Comparison of ENCODE assay signal across 13 cellular contexts in the genomic region with DNA sequence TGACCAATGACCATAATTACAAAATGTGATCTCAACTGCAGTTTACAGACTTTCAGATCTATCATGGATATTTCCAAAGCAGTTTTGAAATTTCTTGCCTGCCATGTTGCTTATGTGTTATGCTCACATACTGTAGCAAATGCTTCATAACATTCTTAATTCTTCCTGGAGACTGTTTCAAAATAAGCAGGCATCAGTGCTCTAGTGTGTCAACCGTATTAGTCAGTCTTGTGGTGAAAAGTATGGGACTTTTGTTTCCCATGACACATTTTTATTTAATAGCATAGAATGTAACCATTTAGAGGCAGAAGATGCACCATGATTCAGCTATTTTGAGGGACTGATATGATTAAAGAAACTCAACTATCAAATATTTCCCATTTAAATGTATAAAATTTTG. TPM values are rescaled to one million over a fixed set of nuclear protein-coding genes. Genes with fewer than 3 reads are reported as not detected.
DNase-seq lines count a peak whose midpoint lies in the region; ATAC-seq, FAIRE-seq and TF ChIP-seq lines count a peak whose summit lies in the region.
"Had no signal": no experiment of that assay in that cellular context is flagged by ENCODE, and none has a peak within 500 bp of the region (broad histone marks: within the 10 kb centered on the region; RNA-seq: fewer than 3 reads in every experiment).

No MANE protein-coding gene starts in this region.

- H3K79me2 ChIP-seq in H9 (ENCODE audit: insufficient read depth, low read length) = no peaks in the 10 kb centered on the region

- H3K4me1 Mint-ChIP-seq in H9 (peaks cover 23 to 38% of the 10 kb centered on the region in 2 experiments), endothelial cell (ENCODE audit: unreplicated experiment) (peaks cover 9% of the 10 kb centered on the region)
- H3K4me1 Mint-ChIP-seq: CD14-positive monocyte had no signal

- no peak overlapping the region for H2AK5ac ChIP-seq in H9 (ENCODE audit: insufficient read length, low read length)

- TF ChIP-seq EP300 in A549 (IDR thresholded peaks at IDR 0.05) = no peak

- H3K14ac ChIP-seq in H9 (ENCODE audit: insufficient read depth, low read length) = no peak overlapping the region

- TF ChIP-seq CTCF in A549 (IDR thresholded peaks at IDR 0.05) (no peak), H9 (conservative IDR thresholded peaks at IDR 0.05) (no peak), endothelial cell (IDR thresholded peaks at IDR 0.05; ENCODE audit: unreplicated experiment) (no peak)

- H3K4me2 ChIP-seq in A549 (peak overlapping the region; percentile 82), H9 (ENCODE audit: insufficient read depth, insufficient read length, low read length) (no peak overlapping the region)

- no peak overlapping the region for H3K9ac ChIP-seq in H9 (ENCODE audit: extremely low read depth, insufficient read length, low read length)

- H4K8ac ChIP-seq in H9 (replicated peaks; ENCODE audit: insufficient read length, low read depth, low read length) = no peak overlapping the region

- no peak overlapping the region for H3T11ph ChIP-seq in H9 (ENCODE audit: low read length)

- no peak overlapping the region for H2BK12ac ChIP-seq in H9 (ENCODE audit: insufficient read length, low read depth, low read length)

- ATAC-seq in A549 = no peak
- no peak for ATAC-seq in activated CD4-positive, CD25-positive, alpha-beta regulatory T cell treated with anti-CD3 and anti-CD28 coated beads, Interleukin-2, amount 50 U/mL, for 24 hours

- H3K27ac ChIP-seq in A549 (peak overlapping the region; percentile 85 to 99), H9 (ENCODE audit: insufficient read length, low read depth, low read length) (no peak overlapping the region)

- TF ChIP-seq POLR2A in A549 (IDR thresholded peaks at IDR 0.05; ENCODE audit: low read length) = no peak

- no peak overlapping the region for H2BK120ac ChIP-seq in H9 (ENCODE audit: low read depth, low read length, poor library complexity, severe bottlenecking)

- TF ChIP-seq RAD21 in A549 (conservative IDR thresholded peaks at IDR 0.05 in 1 of 2, IDR thresholded peaks at IDR 0.05 in 1 of 2) = no peak

- H3K27me3 Mint-ChIP-seq in H9 (ENCODE audit: low read depth) (peaks cover 25% of the 10 kb centered on the region), endothelial cell (ENCODE audit: unreplicated experiment) (peaks cover 1% of the 10 kb centered on the region)

- H3K9me3 ChIP-seq in A549 = no peaks in the 10 kb centered on the region
- no peaks in the 10 kb centered on the region for H3K9me3 ChIP-seq in H9 (ENCODE audit: control insufficient read depth, low read depth, low read length)

- CTCF ChIA-PET in A549 (lab: Yijun Ruan, JAX) = interaction anchor here (1.4 kb wide), 1 partner anchor 32 kb away, joined by 3 read pairs; no protein-coding TSS in a partner anchor

- H3K4me3 ChIP-seq in A549 = peak overlapping the region; percentile 66

- no peak overlapping the region for H3K56ac ChIP-seq in H9 (ENCODE audit: insufficient read length, low read depth, low read length)

- DNase-seq in A549 (ENCODE audit: low read depth in 1 of 2, low spot score in 1 of 2) = peak in 1 of 2 experiments; percentile 34
- DNase-seq in H9 = no peak
- DNase-seq in amniotic epithelial cell (ENCODE audit: low read depth) = peak; percentile 92
- DNase-seq in hepatic stellate cell (ENCODE audit: low spot score) = peak; percentile 72
- no peak for DNase-seq in activated effector memory CD4-positive, alpha-beta T cell treated with Interleukin-2 at 50 U/mL for 16 hours
- no peak for DNase-seq in endothelial cell (ENCODE audit: low spot score)
- DNase-seq in CD1c-positive myeloid dendritic cell (ENCODE audit: extremely low spot score) = no peak
- DNase-seq: mesendoderm; NCI-H748 treated with DMSO at 0.1 percent for 48 hours; stimulated activated CD4-positive, alpha-beta T cell treated with anti-CD3 and anti-CD28 coated beads, Interleukin-15, amount 100 ng/mL, for 24 hours had no signal

- 0% methylated on average over 1 of the region's 1 CpG for WGBS in A549 (ENCODE audit: missing lambda C conversion rate)
- WGBS in H9 (ENCODE audit: extremely low coverage, insufficient read length, low lambda C conversion rate) = no CpG with 5 or more reads among the region's 1 CpG

- no peaks in the 10 kb centered on the region for H4K20me1 ChIP-seq in H9 (ENCODE audit: control insufficient read depth, insufficient read depth, insufficient read length)

- no peak overlapping the region for H3K4ac ChIP-seq in H9 (ENCODE audit: low read depth, low read length)

- no peak for FAIRE-seq in A549 (lab: Jason Lieb, UNC)
- FAIRE-seq: GM12892 had no signal

- H3K23ac ChIP-seq in H9 (ENCODE audit: insufficient read length, low read depth, low read length) = no peak overlapping the region

- no peak overlapping the region for H4K91ac ChIP-seq in H9 (ENCODE audit: insufficient read length, low read depth, low read length)

- H3K79me1 ChIP-seq in H9 (ENCODE audit: insufficient read depth, low read depth, low read length, poor library complexity, severe bottlenecking) = no peaks in the 10 kb centered on the region

- peaks cover 7% of the 10 kb centered on the region for H3K23me2 ChIP-seq in H9 (ENCODE audit: insufficient read length, low read depth, low read length, poor library complexity, severe bottlenecking)

- H2BK20ac ChIP-seq in H9 (ENCODE audit: low read depth, low read length, poor library complexity, severe bottlenecking) = no peak overlapping the region

- H2BK5ac ChIP-seq in H9 (ENCODE audit: insufficient read length, low read length) = no peak overlapping the region

- H3K4me3 Mint-ChIP-seq in H9 (peak overlapping the region; percentile 8 to 83; a peak in 3 of 5 replicates), endothelial cell (ENCODE audit: unreplicated experiment) (no peak overlapping the region)

- no peak overlapping the region for H4K5ac ChIP-seq in H9 (ENCODE audit: insufficient read length, low read depth, low read length)

- H3K27ac Mint-ChIP-seq in H9 (no peak overlapping the region), endothelial cell (ENCODE audit: unreplicated experiment) (no peak overlapping the region)
- H3K27ac Mint-ChIP-seq: CD14-positive monocyte had no signal

- H3K9me3 Mint-ChIP-seq in H9 = no peaks in the 10 kb centered on the region; a peak in 1 of 5 replicates
- no peaks in the 10 kb centered on the region for H3K9me3 Mint-ChIP-seq in endothelial cell (ENCODE audit: unreplicated experiment)

- peaks cover 22% of the 10 kb centered on the region; the same call in 2 of the 3 replicates for H3K4me1 ChIP-seq in A549
- peaks cover 2% of the 10 kb centered on the region; the same call in 1 of the 2 replicates for H3K4me1 ChIP-seq in H9 (ENCODE audit: insufficient read depth, low read length)

- no peak overlapping the region for H2BK15ac ChIP-seq in H9 (ENCODE audit: low read depth, low read length)

- H3K18ac ChIP-seq in H9 (ENCODE audit: insufficient read length, low read depth, low read length) = no peak overlapping the region

- H3K27me3 ChIP-seq in H9 (ENCODE audit: insufficient read depth, low read length) = no peaks in the 10 kb centered on the region; the same call in 1 of the 2 replicates

- POLR2A ChIA-PET in A549 (lab: Yijun Ruan, JAX) = no interaction called here

- H2AFZ ChIP-seq in H9 (ENCODE audit: low read length) = no peak overlapping the region

- no peaks in the 10 kb centered on the region; a peak in 1 of 7 replicates for H3K36me3 Mint-ChIP-seq in H9 (ENCODE audit: insufficient read depth in 1 of 3, low read depth in 3 of 3)
- no peaks in the 10 kb centered on the region for H3K36me3 Mint-ChIP-seq in endothelial cell (ENCODE audit: low read depth, unreplicated experiment)
- H3K36me3 Mint-ChIP-seq: CD14-positive monocyte had no signal

TF ChIP-seq in A549, 52 proteins besides CTCF, POLR2A, EP300 and RAD21:
- peak; percentile 76 for TF ChIP-seq MAFK (IDR thresholded peaks at IDR 0.05; ENCODE audit: partially characterized antibody)
- TF ChIP-seq FOSB (CRISPR knock-in tag; IDR thresholded peaks at IDR 0.05) = no peak
- TF ChIP-seq NFE2L2 (conservative IDR thresholded peaks at IDR 0.05; ENCODE audit: low read length) = 0 out of 2 replicates have a peak, but pooled peaks have one; percentile 36

RNA-seq across cellular contexts. Expression of gene POPDC3, which starts 1.7 kb away (rescaled TPM):
- 54.9 and 55.9 TPM in 2 replicates for polyA plus RNA-seq in A549 (2011; rRNA removed)
- polyA plus RNA-seq in A549 (2012; cell fraction: cytosol; rRNA removed) = 13.6 and 14.6 TPM in 2 replicates
- 3.5 and 6.0 TPM in 2 replicates for polyA plus RNA-seq in A549 (2012; cell fraction: nucleus; rRNA removed)
- polyA plus RNA-seq in A549 (2017; fragmentation: RNase III; extraction: RNeasy Plus Mini Kit Qiagen cat#74134 plus additional on column Dnase treatment) = 19.7 to 21.9 TPM (median 19.9 TPM) in 3 replicates
- 9.1 and 9.3 TPM in 2 replicates for polyA minus RNA-seq in A549 (2011; rRNA and poly(A)+ RNA removed)
- 5.7 and 6.0 TPM in 2 replicates for total RNA-seq in H9 (2021)
- 5.2 TPM for total RNA-seq in endothelial cell (ENCODE audit: unreplicated experiment)
- polyA plus RNA-seq: CD14-positive monocyte had no signal

Comparison
In these comparisons a context has a peak if more than half of its experiments do, and no peak if none do; other contexts are left out.
1. DNase-seq: peak in amniotic epithelial cell (single experiment) and hepatic stellate cell (single experiment); none in H9 (single experiment), activated effector memory CD4-positive, alpha-beta T cell treated with Interleukin-2 at 50 U/mL for 16 hours (single experiment), endothelial cell (single experiment) and CD1c-positive myeloid dendritic cell (single experiment).